ENCODE assay signal across 1 cellular context in the genomic region with DNA sequence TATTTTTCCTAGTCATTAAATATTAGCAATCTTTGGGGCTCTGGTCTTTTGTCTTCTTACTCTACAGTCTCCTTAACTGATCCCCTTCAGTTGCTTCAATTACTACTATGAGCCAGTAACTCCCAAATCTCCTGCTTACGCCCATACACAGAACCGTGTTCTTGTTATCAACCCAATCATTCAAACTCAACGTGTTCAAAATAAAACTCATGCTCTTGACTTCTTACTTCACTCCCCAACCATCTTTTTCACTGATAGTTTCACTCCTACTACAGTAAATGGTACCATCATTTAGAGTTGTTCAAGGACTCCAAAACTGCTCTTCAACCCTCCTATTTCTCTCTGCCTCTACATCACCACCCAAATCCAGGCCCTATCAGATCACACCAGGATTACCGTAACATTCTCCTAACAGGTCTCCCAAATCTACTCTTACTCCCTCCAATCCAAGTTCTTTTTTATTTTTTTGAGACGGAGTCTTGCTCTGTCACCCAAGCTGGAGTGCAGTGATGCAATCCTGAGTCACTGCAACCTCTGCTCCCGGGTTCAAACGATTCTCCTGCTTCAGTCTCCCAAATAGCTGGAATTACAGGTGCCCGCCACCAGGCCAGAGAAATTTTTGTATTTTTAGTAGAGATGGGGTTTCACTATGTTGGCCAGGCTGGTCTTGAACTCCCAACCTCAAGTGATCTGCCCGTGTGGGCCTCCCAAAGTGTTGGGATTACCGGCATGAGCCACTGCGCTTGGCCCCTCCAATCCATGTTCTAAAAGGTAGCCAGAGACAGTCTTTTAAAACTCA.
TF ChIP-seq lines count a peak whose summit lies in the region.

No MANE protein-coding gene starts in this region.

TF ChIP-seq in GM23338, 12 proteins besides CTCF, POLR2A, EP300 and RAD21 (continued from another document):
- TF ChIP-seq, protein P1, sequence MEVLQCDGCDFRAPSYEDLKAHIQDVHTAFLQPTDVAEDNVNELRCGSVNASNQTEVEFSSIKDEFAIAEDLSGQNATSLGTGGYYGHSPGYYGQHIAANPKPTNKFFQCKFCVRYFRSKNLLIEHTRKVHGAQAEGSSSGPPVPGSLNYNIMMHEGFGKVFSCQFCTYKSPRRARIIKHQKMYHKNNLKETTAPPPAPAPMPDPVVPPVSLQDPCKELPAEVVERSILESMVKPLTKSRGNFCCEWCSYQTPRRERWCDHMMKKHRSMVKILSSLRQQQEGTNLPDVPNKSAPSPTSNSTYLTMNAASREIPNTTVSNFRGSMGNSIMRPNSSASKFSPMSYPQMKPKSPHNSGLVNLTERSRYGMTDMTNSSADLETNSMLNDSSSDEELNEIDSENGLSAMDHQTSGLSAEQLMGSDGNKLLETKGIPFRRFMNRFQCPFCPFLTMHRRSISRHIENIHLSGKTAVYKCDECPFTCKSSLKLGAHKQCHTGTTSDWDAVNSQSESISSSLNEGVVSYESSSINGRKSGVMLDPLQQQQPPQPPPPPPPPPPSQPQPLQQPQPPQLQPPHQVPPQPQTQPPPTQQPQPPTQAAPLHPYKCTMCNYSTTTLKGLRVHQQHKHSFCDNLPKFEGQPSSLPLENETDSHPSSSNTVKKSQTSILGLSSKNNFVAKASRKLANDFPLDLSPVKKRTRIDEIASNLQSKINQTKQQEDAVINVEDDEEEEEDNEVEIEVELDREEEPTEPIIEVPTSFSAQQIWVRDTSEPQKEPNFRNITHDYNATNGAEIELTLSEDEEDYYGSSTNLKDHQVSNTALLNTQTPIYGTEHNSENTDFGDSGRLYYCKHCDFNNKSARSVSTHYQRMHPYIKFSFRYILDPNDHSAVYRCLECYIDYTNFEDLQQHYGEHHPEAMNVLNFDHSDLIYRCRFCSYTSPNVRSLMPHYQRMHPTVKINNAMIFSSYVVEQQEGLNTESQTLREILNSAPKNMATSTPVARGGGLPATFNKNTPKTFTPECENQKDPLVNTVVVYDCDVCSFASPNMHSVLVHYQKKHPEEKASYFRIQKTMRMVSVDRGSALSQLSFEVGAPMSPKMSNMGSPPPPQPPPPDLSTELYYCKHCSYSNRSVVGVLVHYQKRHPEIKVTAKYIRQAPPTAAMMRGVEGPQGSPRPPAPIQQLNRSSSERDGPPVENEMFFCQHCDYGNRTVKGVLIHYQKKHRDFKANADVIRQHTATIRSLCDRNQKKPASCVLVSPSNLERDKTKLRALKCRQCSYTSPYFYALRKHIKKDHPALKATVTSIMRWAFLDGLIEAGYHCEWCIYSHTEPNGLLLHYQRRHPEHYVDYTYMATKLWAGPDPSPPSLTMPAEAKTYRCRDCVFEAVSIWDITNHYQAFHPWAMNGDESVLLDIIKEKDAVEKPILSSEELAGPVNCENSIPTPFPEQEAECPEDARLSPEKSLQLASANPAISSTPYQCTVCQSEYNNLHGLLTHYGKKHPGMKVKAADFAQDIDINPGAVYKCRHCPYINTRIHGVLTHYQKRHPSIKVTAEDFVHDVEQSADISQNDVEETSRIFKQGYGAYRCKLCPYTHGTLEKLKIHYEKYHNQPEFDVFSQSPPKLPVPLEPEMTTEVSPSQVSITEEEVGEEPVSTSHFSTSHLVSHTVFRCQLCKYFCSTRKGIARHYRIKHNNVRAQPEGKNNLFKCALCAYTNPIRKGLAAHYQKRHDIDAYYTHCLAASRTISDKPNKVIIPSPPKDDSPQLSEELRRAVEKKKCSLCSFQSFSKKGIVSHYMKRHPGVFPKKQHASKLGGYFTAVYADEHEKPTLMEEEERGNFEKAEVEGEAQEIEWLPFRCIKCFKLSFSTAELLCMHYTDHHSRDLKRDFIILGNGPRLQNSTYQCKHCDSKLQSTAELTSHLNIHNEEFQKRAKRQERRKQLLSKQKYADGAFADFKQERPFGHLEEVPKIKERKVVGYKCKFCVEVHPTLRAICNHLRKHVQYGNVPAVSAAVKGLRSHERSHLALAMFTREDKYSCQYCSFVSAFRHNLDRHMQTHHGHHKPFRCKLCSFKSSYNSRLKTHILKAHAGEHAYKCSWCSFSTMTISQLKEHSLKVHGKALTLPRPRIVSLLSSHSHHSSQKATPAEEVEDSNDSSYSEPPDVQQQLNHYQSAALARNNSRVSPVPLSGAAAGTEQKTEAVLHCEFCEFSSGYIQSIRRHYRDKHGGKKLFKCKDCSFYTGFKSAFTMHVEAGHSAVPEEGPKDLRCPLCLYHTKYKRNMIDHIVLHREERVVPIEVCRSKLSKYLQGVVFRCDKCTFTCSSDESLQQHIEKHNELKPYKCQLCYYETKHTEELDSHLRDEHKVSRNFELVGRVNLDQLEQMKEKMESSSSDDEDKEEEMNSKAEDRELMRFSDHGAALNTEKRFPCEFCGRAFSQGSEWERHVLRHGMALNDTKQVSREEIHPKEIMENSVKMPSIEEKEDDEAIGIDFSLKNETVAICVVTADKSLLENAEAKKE (CRISPR knock-in tag; IDR thresholded peaks at IDR 0.05), result no peak
- TF ChIP-seq NANOG (IDR thresholded peaks at IDR 0.05; ENCODE audit: borderline replicate concordance) (no peak), POLR2AphosphoS5 (IDR thresholded peaks at IDR 0.05; ENCODE audit: low read depth) (no peak), JUNB (IDR thresholded peaks at IDR 0.05; ENCODE audit: unreplicated experiment) (no peak)
TF ChIP-seq in GM23338: peak in this region for 0.
